In genomic region chr14:102902523-102903247, GRCh38 we compare ENCODE assay signal across 14 cellular contexts. TPM values are rescaled to one million over a fixed set of nuclear protein-coding genes. Genes with fewer than 3 reads are reported as not detected.
DNase-seq lines count a peak whose midpoint lies in the region; ATAC-seq, FAIRE-seq and TF ChIP-seq lines count a peak whose summit lies in the region.
"Had no signal": no experiment of that assay in that cellular context is flagged by ENCODE, and none has a peak within 500 bp of the region (broad histone marks: within the 10 kb centered on the region; RNA-seq: fewer than 3 reads in every experiment).

No MANE protein-coding gene starts in this region.

- intact Hi-C loops in activated naive CD4-positive, alpha-beta T cell treated with anti-CD3 and anti-CD28 coated beads for 36 hours (cut with micrococcal nuclease) = loop anchor here (5.0 kb wide), 1 partner anchor 125 kb away; the partner anchor contains the start of gene TRAF3
- intact Hi-C loops in GM12878 (cut with micrococcal nuclease; ENCODE audit: unreplicated experiment) = loop anchor here (5.0 kb wide), 1 partner anchor 125 kb away; the partner anchor contains the start of gene TRAF3
- intact Hi-C loops in thyroid gland (cut with DNase I) = no loop called here

- RAD21 ChIA-PET in GM12878 (lab: Charles Lee; ENCODE audit: unreplicated experiment) = interaction anchor here (1.3 to 3.4 kb wide), 5 partner anchors 12 to 208 kb away, joined by 3 to 26 read pairs (median 17); no protein-coding TSS in a partner anchor

- in situ Hi-C loops in GM12878 (cut with MboI) = no loop called here

- H3K4me2 ChIP-seq in GM12878 (ENCODE audit: control insufficient read depth, insufficient read depth) = peak overlapping the region; percentile 53

- H3K9me3 Mint-ChIP-seq in activated naive CD4-positive, alpha-beta T cell treated with anti-CD3 and anti-CD28 coated beads for 36 hours = no peaks in the 10 kb centered on the region

- H3K27ac Mint-ChIP-seq in activated naive CD4-positive, alpha-beta T cell treated with anti-CD3 and anti-CD28 coated beads for 36 hours = peak overlapping the region; percentile 13

- FAIRE-seq in GM12878 (lab: Jason Lieb, UNC) = no peak

- SMC1A ChIA-PET in GM12878 (lab: Charles Lee; ENCODE audit: uncharacterized antibody, unreplicated experiment) = interaction anchor here (0.6 to 3.0 kb wide), 8 partner anchors 25 to 208 kb away, joined by 3 to 23 read pairs (median 4); no protein-coding TSS in a partner anchor

- H3K4me1 ChIP-seq in GM12878 (ENCODE audit: control insufficient read depth, insufficient read depth, low read length) (peaks cover 53% of the 10 kb centered on the region), thyroid gland (peaks cover 42 to 62% of the 10 kb centered on the region in 2 donors)

- H3K27me3 Mint-ChIP-seq in activated naive CD4-positive, alpha-beta T cell treated with anti-CD3 and anti-CD28 coated beads for 36 hours (ENCODE audit: low read depth) = no peaks in the 10 kb centered on the region

- H3K27me3 ChIP-seq in GM12878 (replicated peaks in 1 of 2; ENCODE audit: control insufficient read depth in 2 of 2, insufficient read depth in 2 of 2, low read length in 1 of 2) = no peaks in the 10 kb centered on the region
- H3K27me3 ChIP-seq in thyroid gland = no peaks in the 10 kb centered on the region
- H3K27me3 ChIP-seq: heart left ventricle, Peyer's patch, right atrium auricular region had no signal

- H2AFZ ChIP-seq in GM12878 (ENCODE audit: control insufficient read depth, low read depth, low read length) = no peak overlapping the region

- POLR2A ChIA-PET in GM12878 (lab: Charles Lee) = interaction anchor here (1.7 to 2.3 kb wide), 2 partner anchors 84 to 121 kb away, joined by 10 to 14 read pairs; no protein-coding TSS in a partner anchor

- TF ChIP-seq RAD21 in GM12878 (IDR thresholded peaks at IDR 0.05; ENCODE audit: insufficient read depth, low read depth, low read length) = no peak

- TF ChIP-seq POLR2A in GM12878 (IDR thresholded peaks at IDR 0.05; ENCODE audit: low read depth, low read length) = peak; percentile 33; the same call in 1 of the 2 replicates
- no peak for TF ChIP-seq POLR2A in thyroid gland (IDR thresholded peaks at IDR 0.05)

- DNase-seq in activated naive CD4-positive, alpha-beta T cell treated with anti-CD3 and anti-CD28 coated beads for 36 hours = no peak
- no peak for DNase-seq in activated naive CD4-positive, alpha-beta T cell treated with anti-CD3 and anti-CD28 coated beads, Interleukin-2, amount 50 U/mL, for 16 hours
- DNase-seq in NCI-H187 (lab: John Stamatoyannopoulos, UW) (peak; percentile 34 to 40), GM12878 (ENCODE audit: low read depth, low spot score) (no peak), thyroid gland (no peak), cortex of kidney (lab: John Stamatoyannopoulos, UW) (no peak)
- DNase-seq in activated CD4-positive, CD25-positive, alpha-beta regulatory T cell treated with anti-CD3 and anti-CD28 coated beads, Interleukin-2, amount 50 U/mL, for 72 hours = no peak
- DNase-seq: heart left ventricle; KBM-7; NCI-H2029; stimulated activated CD4-positive, alpha-beta T cell treated with anti-CD3 and anti-CD28 coated beads, Interleukin-4, amount 100 ng/mL, for 24 hours had no signal

- H3K27ac ChIP-seq in GM12878 (ENCODE audit: control insufficient read depth, insufficient read depth) (peak overlapping the region; percentile 98), thyroid gland (peak overlapping the region; percentile 5 to 67 (median 52))
- H3K27ac ChIP-seq: heart left ventricle, right atrium auricular region had no signal

- peak overlapping the region; percentile 78 for H3K9ac ChIP-seq in GM12878 (ENCODE audit: control insufficient read depth, insufficient read depth, low read length)

- peak overlapping the region; percentile 37 for H3K4me3 ChIP-seq in GM12878
- H3K4me3 ChIP-seq in thyroid gland (replicated peaks in 1 of 3) = no peak overlapping the region
- H3K4me3 ChIP-seq: heart left ventricle, Peyer's patch, right atrium auricular region had no signal

- TF ChIP-seq CTCF in GM12878 (IDR thresholded peaks at IDR 0.05 in 2 of 3, conservative IDR thresholded peaks at IDR 0.05 in 1 of 3; ENCODE audit: control insufficient read depth in 2 of 3, extremely low read depth in 1 of 3, insufficient read depth in 1 of 3, low read depth in 3 of 3, low read length in 3 of 3) (no peak), thyroid gland (IDR thresholded peaks at IDR 0.05) (no peak)

- no peak overlapping the region for H3K4me3 Mint-ChIP-seq in activated naive CD4-positive, alpha-beta T cell treated with anti-CD3 and anti-CD28 coated beads for 36 hours

- H3K79me2 ChIP-seq in GM12878 (ENCODE audit: control insufficient read depth, insufficient read depth, low read length) = peaks cover 34% of the 10 kb centered on the region

- CTCF ChIA-PET in activated naive CD4-positive, alpha-beta T cell treated with anti-CD3 and anti-CD28 coated beads for 36 hours (lab: Charles Lee) = interaction anchor here (1.4 kb wide), 1 partner anchor 9 kb away, joined by 3 read pairs; no protein-coding TSS in a partner anchor
- CTCF ChIA-PET in GM12878 (lab: Yijun Ruan, JAX) = interaction anchor here (0.7 to 3.6 kb wide), 7 partner anchors 13 to 208 kb away, joined by 3 to 25 read pairs (median 12); no protein-coding TSS in a partner anchor

- no peaks in the 10 kb centered on the region for H4K20me1 ChIP-seq in GM12878 (ENCODE audit: control insufficient read depth, insufficient read depth)

- TF ChIP-seq EP300 in GM12878 (IDR thresholded peaks at IDR 0.05; ENCODE audit: borderline replicate concordance in 1 of 2, control insufficient read depth in 1 of 2, low read depth in 2 of 2, low read length in 2 of 2) = no peak

- H3K4me1 Mint-ChIP-seq in activated naive CD4-positive, alpha-beta T cell treated with anti-CD3 and anti-CD28 coated beads for 36 hours (ENCODE audit: low read depth) = peaks cover 31% of the 10 kb centered on the region

- H3K36me3 ChIP-seq in GM12878 (ENCODE audit: control insufficient read depth in 2 of 2, insufficient read depth in 2 of 2, low read length in 1 of 2) (peaks cover 30 to 41% of the 10 kb centered on the region in 2 experiments), thyroid gland (peaks cover 0 to 6% of the 10 kb centered on the region in 2 donors)
- H3K36me3 ChIP-seq: right atrium auricular region had no signal

- WGBS in GM12878 (ENCODE audit: insufficient coverage, insufficient replicate concordance, low lambda C conversion rate, missing lambda C conversion rate) = 93% methylated on average over 12 of the region's 12 CpGs
- 71 to 84% methylated on average over 10 of the region's 12 CpGs for WGBS in thyroid gland, 2 donors

- H3K9me3 ChIP-seq in GM12878 (replicated peaks; ENCODE audit: control insufficient read depth, insufficient read depth, low read length) = no peaks in the 10 kb centered on the region
- H3K9me3 ChIP-seq in thyroid gland = no peaks in the 10 kb centered on the region
- H3K9me3 ChIP-seq: heart left ventricle, Peyer's patch, right atrium auricular region had no signal

- ATAC-seq in GM12878 (no peak), HG03521 (IDR thresholded peaks at IDR 0.05; ENCODE audit: unreplicated experiment) (no peak)
- ATAC-seq: heart left ventricle had no signal

- H3K36me3 Mint-ChIP-seq in activated naive CD4-positive, alpha-beta T cell treated with anti-CD3 and anti-CD28 coated beads for 36 hours (ENCODE audit: low read depth) = peaks cover 49% of the 10 kb centered on the region

- no TSS peak for BruUV-seq in GM12878 (replicated peaks; lab: Mats Ljungman, UMichigan)

TF ChIP-seq in GM12878, 131 proteins besides CTCF, POLR2A, EP300 and RAD21 (continues in another document):
- TF ChIP-seq ZBTB33 (IDR thresholded peaks at IDR 0.05) (no peak), NR2F1 (conservative IDR thresholded peaks at IDR 0.05) (no peak)

RNA-seq across cellular contexts. Expression of gene AMN, which starts 19.8 kb away (rescaled TPM):
- under 1 TPM; 0.33 to 0.37 TPM for total RNA-seq in activated naive CD4-positive, alpha-beta T cell treated with anti-CD3 and anti-CD28 coated beads for 36 hours
- 2.7 TPM in 2 replicates for total RNA-seq in GM12878 (2013; cell fraction: nucleolus; rRNA removed)
- 0.11 and 0.17 TPM in 2 replicates for total RNA-seq in GM12878 (2014; rRNA removed)
- not detected in 2 replicates for total RNA-seq in GM12878 (2014; rRNA removed; fragmentation: Illumina TruSeq; extraction: Trizol)
- 0.33 and 0.82 TPM in 2 replicates for total RNA-seq in GM12878 (2021)
- polyA plus RNA-seq in GM12878 (2011; ENCODE audit: low read depth) = not detected
- 0.04 and 0.10 TPM in 2 replicates for polyA plus RNA-seq in GM12878 (2011; rRNA removed)
- polyA plus RNA-seq in GM12878 (2011; cell fraction: cytosol; rRNA removed) = 0.07 and 0.22 TPM in 2 replicates
- polyA plus RNA-seq in GM12878 (2011; cell fraction: nucleus; rRNA removed) = 2.1 and 2.7 TPM in 2 replicates
- polyA plus RNA-seq in GM12878 (2012) = 0.26 and 0.45 TPM in 2 replicates
- polyA plus RNA-seq in GM12878 (2014; fragmentation: Illumina TruSeq; extraction: Trizol) = 0.03 TPM in 1 of 2 replicates, not detected in the other
- polyA plus RNA-seq in GM12878 (2014; fragmentation: Nextera tagmentation; extraction: Ambion mirVana) = not detected
- polyA plus RNA-seq in GM12878 (2014; rRNA removed) = 0.24 TPM in 1 of 2 replicates, not detected in the other
- not detected for polyA plus RNA-seq in GM12878 (2016; fragmentation: Nextera tagmentation; extraction: Ambion mirVana)
- 0.21 TPM in 1 of 2 replicates, not detected in the other for polyA minus RNA-seq in GM12878 (2011; rRNA and poly(A)+ RNA removed)
- polyA minus RNA-seq in GM12878 (2011; cell fraction: cytosol; rRNA and poly(A)+ RNA removed) = not detected in 2 replicates
- polyA minus RNA-seq in GM12878 (2011; cell fraction: nucleus; rRNA and poly(A)+ RNA removed) = 0.36 and 0.48 TPM in 2 replicates
- 10 to 100 TPM in 1 of 4 donors, 1 to 10 TPM in 3; 1.3 to 18.8 (median 3.3) TPM for total RNA-seq in thyroid gland

Comparison
In these comparisons a context has a peak if more than half of its experiments do, and no peak if none do; other contexts are left out.
1. DNase-seq: peak in NCI-H187 (2 of 2); none in activated naive CD4-positive, alpha-beta T cell treated with anti-CD3 and anti-CD28 coated beads for 36 hours (single experiment), activated naive CD4-positive, alpha-beta T cell treated with anti-CD3 and anti-CD28 coated beads, Interleukin-2, amount 50 U/mL, for 16 hours (single experiment), GM12878 (single experiment), thyroid gland (0 of 2), activated CD4-positive, CD25-positive, alpha-beta regulatory T cell treated with anti-CD3 and anti-CD28 coated beads, Interleukin-2, amount 50 U/mL, for 72 hours (single experiment) and cortex of kidney (single experiment).